Comparison of ENCODE assay signal across 1 cellular context in the genomic region with DNA sequence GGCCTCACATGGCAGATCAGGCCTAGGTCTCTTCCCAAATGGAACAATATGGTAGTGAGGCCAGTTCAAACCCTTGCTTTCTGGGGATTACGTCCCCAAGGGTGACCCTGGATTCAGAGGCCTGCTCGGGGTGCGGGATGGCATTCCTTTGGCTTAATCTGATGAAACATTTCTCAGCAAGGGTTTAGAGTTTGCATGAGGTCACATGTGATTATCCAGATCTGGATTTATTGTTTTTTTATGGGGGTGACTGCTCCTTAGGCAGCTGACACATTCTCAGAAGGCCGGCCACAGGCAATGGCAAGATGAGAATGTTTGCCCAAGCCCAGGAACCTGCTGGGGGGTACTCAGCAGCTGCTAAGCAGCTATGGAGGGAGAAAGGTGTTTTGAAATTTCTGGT.
TF ChIP-seq lines count a peak whose summit lies in the region.

No MANE protein-coding gene starts in this region.

TF ChIP-seq in IMR-90, 13 proteins besides CTCF, POLR2A, EP300 and RAD21:
- TF ChIP-seq CHD1 (IDR thresholded peaks at IDR 0.05; ENCODE audit: low read depth, low read length) (no peak), RFX5 (IDR thresholded peaks at IDR 0.05; ENCODE audit: low read depth, low read length) (no peak), MAZ (IDR thresholded peaks at IDR 0.05; ENCODE audit: borderline replicate concordance, low read depth, low read length) (no peak), BHLHE40 (IDR thresholded peaks at IDR 0.05; ENCODE audit: low read depth, low read length) (no peak), MAFK (IDR thresholded peaks at IDR 0.05; ENCODE audit: low read depth, low read length) (no peak), FOS (IDR thresholded peaks at IDR 0.05; ENCODE audit: low read depth, low read length) (no peak), SMC3 (IDR thresholded peaks at IDR 0.05; ENCODE audit: low read depth, low read length) (no peak), NFE2L2 (IDR thresholded peaks at IDR 0.05; ENCODE audit: low read depth, low read length) (no peak), CEBPB (IDR thresholded peaks at IDR 0.05; ENCODE audit: low read depth, low read length) (no peak), MXI1 (IDR thresholded peaks at IDR 0.05; ENCODE audit: borderline replicate concordance, low read depth, low read length) (no peak), RCOR1 (IDR thresholded peaks at IDR 0.05; ENCODE audit: insufficient replicate concordance, low read length) (no peak)
- TF ChIP-seq, protein P1, sequence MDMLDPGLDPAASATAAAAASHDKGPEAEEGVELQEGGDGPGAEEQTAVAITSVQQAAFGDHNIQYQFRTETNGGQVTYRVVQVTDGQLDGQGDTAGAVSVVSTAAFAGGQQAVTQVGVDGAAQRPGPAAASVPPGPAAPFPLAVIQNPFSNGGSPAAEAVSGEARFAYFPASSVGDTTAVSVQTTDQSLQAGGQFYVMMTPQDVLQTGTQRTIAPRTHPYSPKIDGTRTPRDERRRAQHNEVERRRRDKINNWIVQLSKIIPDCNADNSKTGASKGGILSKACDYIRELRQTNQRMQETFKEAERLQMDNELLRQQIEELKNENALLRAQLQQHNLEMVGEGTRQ (IDR thresholded peaks at IDR 0.05; ENCODE audit: low read depth, low read length) = no peak
- TF ChIP-seq, protein P2, sequence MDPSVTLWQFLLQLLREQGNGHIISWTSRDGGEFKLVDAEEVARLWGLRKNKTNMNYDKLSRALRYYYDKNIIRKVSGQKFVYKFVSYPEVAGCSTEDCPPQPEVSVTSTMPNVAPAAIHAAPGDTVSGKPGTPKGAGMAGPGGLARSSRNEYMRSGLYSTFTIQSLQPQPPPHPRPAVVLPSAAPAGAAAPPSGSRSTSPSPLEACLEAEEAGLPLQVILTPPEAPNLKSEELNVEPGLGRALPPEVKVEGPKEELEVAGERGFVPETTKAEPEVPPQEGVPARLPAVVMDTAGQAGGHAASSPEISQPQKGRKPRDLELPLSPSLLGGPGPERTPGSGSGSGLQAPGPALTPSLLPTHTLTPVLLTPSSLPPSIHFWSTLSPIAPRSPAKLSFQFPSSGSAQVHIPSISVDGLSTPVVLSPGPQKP (IDR thresholded peaks at IDR 0.05; ENCODE audit: borderline replicate concordance, low read depth, low read length) = no peak
